Comparison of ENCODE assay signal across 18 cellular contexts in genomic region chr10:4810093-4810492, GRCh38. TPM values are rescaled to one million over a fixed set of nuclear protein-coding genes. Genes with fewer than 3 reads are reported as not detected.
A peak's percentile ranks its signal among the peaks of the same experiment; 100 is the strongest.
DNase-seq lines count a peak whose midpoint lies in the region; TF ChIP-seq lines count a peak whose summit lies in the region.
"Had no signal": no experiment of that assay in that cellular context is flagged by ENCODE, and none has a peak within 500 bp of the region (broad histone marks: within the 10 kb centered on the region; RNA-seq: fewer than 3 reads in every experiment).

No MANE protein-coding gene starts in this region.

- no peaks in the 10 kb centered on the region for H3K36me3 ChIP-seq in ACC112 (ENCODE audit: insufficient read depth, low read length)
- H3K36me3 ChIP-seq: right atrium auricular region had no signal

- TF ChIP-seq CTCF in cardiac fibroblast (IDR thresholded peaks at IDR 0.05; ENCODE audit: low read depth, low read length), result no peak

- peak; percentile 57 for DNase-seq in M059J (ENCODE audit: low read depth)
- peak; percentile 73 to 79 for DNase-seq in cardiac fibroblast (ENCODE audit: low read depth in 2 of 2)
- DNase-seq in lung microvascular endothelial cell (ENCODE audit: low read depth in 2 of 2), result peak; percentile 36 to 42
- no peak for DNase-seq in DMS53 treated with DMSO at 0.1 percent for 48 hours (lab: John Stamatoyannopoulos, UW; ENCODE audit: unreplicated experiment)
- no peak for DNase-seq in head of caudate nucleus
- DNase-seq in superior temporal gyrus (ENCODE audit: extremely low spot score), result no peak
- no peak for DNase-seq in NCI-H524 treated with DMSO at 0.1 percent for 48 hours (lab: John Stamatoyannopoulos, UW)
- DNase-seq: activated CD4-positive, alpha-beta T cell treated with anti-CD3 and anti-CD28 coated beads for 48 hours; activated CD8-positive, alpha-beta memory T cell treated with anti-CD3 and anti-CD28 coated beads, Interleukin-2, amount 50 U/mL, for 48 hours; activated naive CD4-positive, alpha-beta T cell; anterior cingulate cortex; GDM1; hippocampal formation; midbrain; NCI-H2029 had no signal

- H3K4me3 ChIP-seq in ACC112 (ENCODE audit: low read depth, low read length) (no peak overlapping the region), cardiac fibroblast (replicated peaks in 1 of 2; ENCODE audit: low read depth in 2 of 2, low read length in 2 of 2) (no peak overlapping the region)
- H3K4me3 ChIP-seq: right atrium auricular region had no signal

- H2AFZ ChIP-seq in ACC112 (ENCODE audit: low read length, unreplicated experiment), result peak overlapping the region; percentile 57

- H3K79me2 ChIP-seq in ACC112 (ENCODE audit: control insufficient read depth, insufficient read depth, low read length, unreplicated experiment), result no peaks in the 10 kb centered on the region

- H3K27ac ChIP-seq in ACC112 (ENCODE audit: low read depth, low read length), result peak overlapping the region; percentile 31
- H3K27ac ChIP-seq: right atrium auricular region had no signal

- peaks cover 48% of the 10 kb centered on the region for H3K4me1 ChIP-seq in ACC112 (ENCODE audit: control insufficient read depth, insufficient read depth, low read length, unreplicated experiment)

- H3K27me3 ChIP-seq in ACC112 (ENCODE audit: insufficient read depth, low read length), result no peaks in the 10 kb centered on the region
- H3K27me3 ChIP-seq: right atrium auricular region had no signal

- intact Hi-C loops in head of caudate nucleus (cut with DNase I), result no loop called here

RNA-seq across cellular contexts. Expression of gene AKR1E2, which starts 15.9 kb away (rescaled TPM):
- 0.30 TPM in 1 of 2 replicates, not detected in the other for total RNA-seq in M059J (2014; rRNA removed; shearing (Covaris generic))
- total RNA-seq in lung microvascular endothelial cell, result 5.4 and 23.0 TPM in 2 replicates
- total RNA-seq: NCI-H460 had no signal

Comparison
In these comparisons a context has a peak if more than half of its experiments do, and no peak if none do; other contexts are left out.
1. DNase-seq: peak in M059J (single experiment), cardiac fibroblast (2 of 2) and lung microvascular endothelial cell (2 of 2); none in DMS53 treated with DMSO at 0.1 percent for 48 hours (single experiment), head of caudate nucleus (0 of 42), superior temporal gyrus (single experiment) and NCI-H524 treated with DMSO at 0.1 percent for 48 hours (single experiment).